Comparison of ENCODE assay signal across 1 cellular context in the genomic region with DNA sequence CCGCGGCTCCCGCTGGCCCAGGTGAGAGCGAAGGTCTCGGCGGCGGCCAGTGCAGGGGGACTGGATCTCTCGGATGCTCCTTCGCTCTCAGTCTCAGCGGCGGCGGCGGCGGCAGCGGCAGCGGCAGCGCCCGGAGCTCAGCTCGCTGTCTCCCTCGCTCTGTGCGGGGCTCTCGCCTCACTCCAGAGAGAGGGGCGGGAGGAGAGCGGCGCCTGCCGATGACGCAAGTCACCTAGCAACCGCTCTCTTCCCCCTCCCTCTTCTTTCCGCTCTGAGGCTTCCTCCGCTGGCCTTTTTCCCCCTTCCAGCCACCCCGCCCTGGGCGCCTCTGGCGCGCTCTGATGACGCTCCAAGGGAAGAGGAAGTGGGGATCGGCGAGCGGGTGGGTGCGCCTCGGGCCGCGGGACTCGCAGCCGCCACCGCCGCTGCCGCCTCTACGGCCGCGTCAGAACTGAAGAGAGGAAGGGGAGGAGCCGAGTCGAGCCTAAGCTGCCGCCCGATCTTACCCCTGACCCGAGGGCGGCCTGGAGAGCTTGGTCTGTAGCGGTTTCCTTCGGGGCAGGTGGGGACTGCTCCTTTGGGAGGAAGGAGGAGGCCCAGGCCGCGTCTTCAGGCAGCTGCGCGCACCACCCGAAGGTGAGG.
TF ChIP-seq lines count a peak whose summit lies in the region.

A gene with protein sequence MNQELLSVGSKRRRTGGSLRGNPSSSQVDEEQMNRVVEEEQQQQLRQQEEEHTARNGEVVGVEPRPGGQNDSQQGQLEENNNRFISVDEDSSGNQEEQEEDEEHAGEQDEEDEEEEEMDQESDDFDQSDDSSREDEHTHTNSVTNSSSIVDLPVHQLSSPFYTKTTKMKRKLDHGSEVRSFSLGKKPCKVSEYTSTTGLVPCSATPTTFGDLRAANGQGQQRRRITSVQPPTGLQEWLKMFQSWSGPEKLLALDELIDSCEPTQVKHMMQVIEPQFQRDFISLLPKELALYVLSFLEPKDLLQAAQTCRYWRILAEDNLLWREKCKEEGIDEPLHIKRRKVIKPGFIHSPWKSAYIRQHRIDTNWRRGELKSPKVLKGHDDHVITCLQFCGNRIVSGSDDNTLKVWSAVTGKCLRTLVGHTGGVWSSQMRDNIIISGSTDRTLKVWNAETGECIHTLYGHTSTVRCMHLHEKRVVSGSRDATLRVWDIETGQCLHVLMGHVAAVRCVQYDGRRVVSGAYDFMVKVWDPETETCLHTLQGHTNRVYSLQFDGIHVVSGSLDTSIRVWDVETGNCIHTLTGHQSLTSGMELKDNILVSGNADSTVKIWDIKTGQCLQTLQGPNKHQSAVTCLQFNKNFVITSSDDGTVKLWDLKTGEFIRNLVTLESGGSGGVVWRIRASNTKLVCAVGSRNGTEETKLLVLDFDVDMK (minus strand): TSS at position 190 of the 642 bp plus-strand sequence. CDS start 124,289 bp downstream, outside the sequence.

TF ChIP-seq in WTC11, 78 proteins besides CTCF, POLR2A, EP300 and RAD21 (continued from another document and continues in another):
- TF ChIP-seq, protein P1, sequence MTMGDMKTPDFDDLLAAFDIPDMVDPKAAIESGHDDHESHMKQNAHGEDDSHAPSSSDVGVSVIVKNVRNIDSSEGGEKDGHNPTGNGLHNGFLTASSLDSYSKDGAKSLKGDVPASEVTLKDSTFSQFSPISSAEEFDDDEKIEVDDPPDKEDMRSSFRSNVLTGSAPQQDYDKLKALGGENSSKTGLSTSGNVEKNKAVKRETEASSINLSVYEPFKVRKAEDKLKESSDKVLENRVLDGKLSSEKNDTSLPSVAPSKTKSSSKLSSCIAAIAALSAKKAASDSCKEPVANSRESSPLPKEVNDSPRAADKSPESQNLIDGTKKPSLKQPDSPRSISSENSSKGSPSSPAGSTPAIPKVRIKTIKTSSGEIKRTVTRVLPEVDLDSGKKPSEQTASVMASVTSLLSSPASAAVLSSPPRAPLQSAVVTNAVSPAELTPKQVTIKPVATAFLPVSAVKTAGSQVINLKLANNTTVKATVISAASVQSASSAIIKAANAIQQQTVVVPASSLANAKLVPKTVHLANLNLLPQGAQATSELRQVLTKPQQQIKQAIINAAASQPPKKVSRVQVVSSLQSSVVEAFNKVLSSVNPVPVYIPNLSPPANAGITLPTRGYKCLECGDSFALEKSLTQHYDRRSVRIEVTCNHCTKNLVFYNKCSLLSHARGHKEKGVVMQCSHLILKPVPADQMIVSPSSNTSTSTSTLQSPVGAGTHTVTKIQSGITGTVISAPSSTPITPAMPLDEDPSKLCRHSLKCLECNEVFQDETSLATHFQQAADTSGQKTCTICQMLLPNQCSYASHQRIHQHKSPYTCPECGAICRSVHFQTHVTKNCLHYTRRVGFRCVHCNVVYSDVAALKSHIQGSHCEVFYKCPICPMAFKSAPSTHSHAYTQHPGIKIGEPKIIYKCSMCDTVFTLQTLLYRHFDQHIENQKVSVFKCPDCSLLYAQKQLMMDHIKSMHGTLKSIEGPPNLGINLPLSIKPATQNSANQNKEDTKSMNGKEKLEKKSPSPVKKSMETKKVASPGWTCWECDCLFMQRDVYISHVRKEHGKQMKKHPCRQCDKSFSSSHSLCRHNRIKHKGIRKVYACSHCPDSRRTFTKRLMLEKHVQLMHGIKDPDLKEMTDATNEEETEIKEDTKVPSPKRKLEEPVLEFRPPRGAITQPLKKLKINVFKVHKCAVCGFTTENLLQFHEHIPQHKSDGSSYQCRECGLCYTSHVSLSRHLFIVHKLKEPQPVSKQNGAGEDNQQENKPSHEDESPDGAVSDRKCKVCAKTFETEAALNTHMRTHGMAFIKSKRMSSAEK (CRISPR knock-in tag; IDR thresholded peaks at IDR 0.05; ENCODE audit: borderline replicate concordance), result no peak
- no peak for TF ChIP-seq ZNF317 (CRISPR knock-in tag; IDR thresholded peaks at IDR 0.05; ENCODE audit: borderline replicate concordance, low read depth)
- TF ChIP-seq, protein P2, sequence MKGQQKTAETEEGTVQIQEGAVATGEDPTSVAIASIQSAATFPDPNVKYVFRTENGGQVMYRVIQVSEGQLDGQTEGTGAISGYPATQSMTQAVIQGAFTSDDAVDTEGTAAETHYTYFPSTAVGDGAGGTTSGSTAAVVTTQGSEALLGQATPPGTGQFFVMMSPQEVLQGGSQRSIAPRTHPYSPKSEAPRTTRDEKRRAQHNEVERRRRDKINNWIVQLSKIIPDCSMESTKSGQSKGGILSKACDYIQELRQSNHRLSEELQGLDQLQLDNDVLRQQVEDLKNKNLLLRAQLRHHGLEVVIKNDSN (CRISPR knock-in tag; IDR thresholded peaks at IDR 0.05), result peak; percentile 55; the same call in 1 of the 2 replicates
- TF ChIP-seq MYBL2 (CRISPR knock-in tag; IDR thresholded peaks at IDR 0.05), result 0 out of 2 replicates have a peak, but pooled peaks have one; percentile 46
- TF ChIP-seq, protein P3, sequence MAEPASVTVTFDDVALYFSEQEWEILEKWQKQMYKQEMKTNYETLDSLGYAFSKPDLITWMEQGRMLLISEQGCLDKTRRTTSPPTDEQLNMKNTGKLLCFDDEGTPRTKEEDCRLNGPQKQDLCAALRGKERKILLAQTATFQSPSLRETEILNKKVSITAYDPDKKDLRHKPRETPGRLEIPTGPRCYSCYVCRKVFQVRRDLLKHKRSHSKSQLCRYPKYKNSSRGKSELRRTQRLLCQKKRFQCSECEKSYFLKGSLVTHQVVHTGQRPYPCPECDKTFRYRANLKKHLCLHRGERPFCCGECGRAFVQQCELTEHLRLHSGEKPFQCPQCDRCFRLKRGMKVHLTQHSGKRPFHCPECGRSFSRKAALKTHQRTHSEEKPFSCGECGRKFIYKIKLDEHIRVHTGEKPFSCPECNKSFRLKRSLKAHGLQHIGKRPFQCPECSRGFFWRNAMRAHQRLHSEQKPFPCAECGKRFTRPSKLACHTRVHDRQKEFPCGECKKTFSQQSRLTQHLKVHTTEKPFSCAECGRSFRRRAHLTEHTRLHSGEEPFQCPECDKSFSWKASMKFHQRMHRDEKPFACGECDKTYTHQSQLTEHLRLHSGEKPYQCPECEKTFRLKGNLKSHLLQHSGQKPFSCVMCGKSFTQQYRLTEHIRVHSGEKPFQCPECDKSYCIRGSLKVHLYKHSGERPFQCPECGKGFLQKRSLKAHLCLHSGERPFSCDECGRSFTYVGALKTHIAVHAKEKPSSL (CRISPR knock-in tag; conservative IDR thresholded peaks at IDR 0.05), result no peak
- TF ChIP-seq FOXP1 (CRISPR knock-in tag; IDR thresholded peaks at IDR 0.05; ENCODE audit: borderline replicate concordance), result peak; percentile 51
- TF ChIP-seq ZBTB21 (CRISPR knock-in tag; IDR thresholded peaks at IDR 0.05; ENCODE audit: borderline replicate concordance), result peak; percentile 52; the same call in 1 of the 2 replicates
- no peak for TF ChIP-seq TEAD4 (CRISPR knock-in tag; IDR thresholded peaks at IDR 0.05)
- no peak for TF ChIP-seq NFATC4 (CRISPR knock-in tag; IDR thresholded peaks at IDR 0.05)
- peak; percentile 100 for TF ChIP-seq CREM (CRISPR knock-in tag; IDR thresholded peaks at IDR 0.05)
- TF ChIP-seq, protein P4, sequence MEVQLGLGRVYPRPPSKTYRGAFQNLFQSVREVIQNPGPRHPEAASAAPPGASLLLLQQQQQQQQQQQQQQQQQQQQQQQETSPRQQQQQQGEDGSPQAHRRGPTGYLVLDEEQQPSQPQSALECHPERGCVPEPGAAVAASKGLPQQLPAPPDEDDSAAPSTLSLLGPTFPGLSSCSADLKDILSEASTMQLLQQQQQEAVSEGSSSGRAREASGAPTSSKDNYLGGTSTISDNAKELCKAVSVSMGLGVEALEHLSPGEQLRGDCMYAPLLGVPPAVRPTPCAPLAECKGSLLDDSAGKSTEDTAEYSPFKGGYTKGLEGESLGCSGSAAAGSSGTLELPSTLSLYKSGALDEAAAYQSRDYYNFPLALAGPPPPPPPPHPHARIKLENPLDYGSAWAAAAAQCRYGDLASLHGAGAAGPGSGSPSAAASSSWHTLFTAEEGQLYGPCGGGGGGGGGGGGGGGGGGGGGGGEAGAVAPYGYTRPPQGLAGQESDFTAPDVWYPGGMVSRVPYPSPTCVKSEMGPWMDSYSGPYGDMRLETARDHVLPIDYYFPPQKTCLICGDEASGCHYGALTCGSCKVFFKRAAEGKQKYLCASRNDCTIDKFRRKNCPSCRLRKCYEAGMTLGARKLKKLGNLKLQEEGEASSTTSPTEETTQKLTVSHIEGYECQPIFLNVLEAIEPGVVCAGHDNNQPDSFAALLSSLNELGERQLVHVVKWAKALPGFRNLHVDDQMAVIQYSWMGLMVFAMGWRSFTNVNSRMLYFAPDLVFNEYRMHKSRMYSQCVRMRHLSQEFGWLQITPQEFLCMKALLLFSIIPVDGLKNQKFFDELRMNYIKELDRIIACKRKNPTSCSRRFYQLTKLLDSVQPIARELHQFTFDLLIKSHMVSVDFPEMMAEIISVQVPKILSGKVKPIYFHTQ (CRISPR knock-in tag; IDR thresholded peaks at IDR 0.05), result no peak
- TF ChIP-seq, protein P5, sequence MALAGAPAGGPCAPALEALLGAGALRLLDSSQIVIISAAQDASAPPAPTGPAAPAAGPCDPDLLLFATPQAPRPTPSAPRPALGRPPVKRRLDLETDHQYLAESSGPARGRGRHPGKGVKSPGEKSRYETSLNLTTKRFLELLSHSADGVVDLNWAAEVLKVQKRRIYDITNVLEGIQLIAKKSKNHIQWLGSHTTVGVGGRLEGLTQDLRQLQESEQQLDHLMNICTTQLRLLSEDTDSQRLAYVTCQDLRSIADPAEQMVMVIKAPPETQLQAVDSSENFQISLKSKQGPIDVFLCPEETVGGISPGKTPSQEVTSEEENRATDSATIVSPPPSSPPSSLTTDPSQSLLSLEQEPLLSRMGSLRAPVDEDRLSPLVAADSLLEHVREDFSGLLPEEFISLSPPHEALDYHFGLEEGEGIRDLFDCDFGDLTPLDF (CRISPR knock-in tag; IDR thresholded peaks at IDR 0.05), result no peak
- peak; percentile 91 for TF ChIP-seq CREB1 (CRISPR knock-in tag; IDR thresholded peaks at IDR 0.05)
- no peak for TF ChIP-seq GRHL2 (CRISPR knock-in tag; IDR thresholded peaks at IDR 0.05; ENCODE audit: insufficient replicate concordance, severe bottlenecking)
- TF ChIP-seq SOX15 (CRISPR knock-in tag; IDR thresholded peaks at IDR 0.05), result no peak
- TF ChIP-seq, protein P6, sequence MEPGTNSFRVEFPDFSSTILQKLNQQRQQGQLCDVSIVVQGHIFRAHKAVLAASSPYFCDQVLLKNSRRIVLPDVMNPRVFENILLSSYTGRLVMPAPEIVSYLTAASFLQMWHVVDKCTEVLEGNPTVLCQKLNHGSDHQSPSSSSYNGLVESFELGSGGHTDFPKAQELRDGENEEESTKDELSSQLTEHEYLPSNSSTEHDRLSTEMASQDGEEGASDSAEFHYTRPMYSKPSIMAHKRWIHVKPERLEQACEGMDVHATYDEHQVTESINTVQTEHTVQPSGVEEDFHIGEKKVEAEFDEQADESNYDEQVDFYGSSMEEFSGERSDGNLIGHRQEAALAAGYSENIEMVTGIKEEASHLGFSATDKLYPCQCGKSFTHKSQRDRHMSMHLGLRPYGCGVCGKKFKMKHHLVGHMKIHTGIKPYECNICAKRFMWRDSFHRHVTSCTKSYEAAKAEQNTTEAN (CRISPR knock-in tag; IDR thresholded peaks at IDR 0.05), result peak; percentile 63
- TF ChIP-seq, protein P7, sequence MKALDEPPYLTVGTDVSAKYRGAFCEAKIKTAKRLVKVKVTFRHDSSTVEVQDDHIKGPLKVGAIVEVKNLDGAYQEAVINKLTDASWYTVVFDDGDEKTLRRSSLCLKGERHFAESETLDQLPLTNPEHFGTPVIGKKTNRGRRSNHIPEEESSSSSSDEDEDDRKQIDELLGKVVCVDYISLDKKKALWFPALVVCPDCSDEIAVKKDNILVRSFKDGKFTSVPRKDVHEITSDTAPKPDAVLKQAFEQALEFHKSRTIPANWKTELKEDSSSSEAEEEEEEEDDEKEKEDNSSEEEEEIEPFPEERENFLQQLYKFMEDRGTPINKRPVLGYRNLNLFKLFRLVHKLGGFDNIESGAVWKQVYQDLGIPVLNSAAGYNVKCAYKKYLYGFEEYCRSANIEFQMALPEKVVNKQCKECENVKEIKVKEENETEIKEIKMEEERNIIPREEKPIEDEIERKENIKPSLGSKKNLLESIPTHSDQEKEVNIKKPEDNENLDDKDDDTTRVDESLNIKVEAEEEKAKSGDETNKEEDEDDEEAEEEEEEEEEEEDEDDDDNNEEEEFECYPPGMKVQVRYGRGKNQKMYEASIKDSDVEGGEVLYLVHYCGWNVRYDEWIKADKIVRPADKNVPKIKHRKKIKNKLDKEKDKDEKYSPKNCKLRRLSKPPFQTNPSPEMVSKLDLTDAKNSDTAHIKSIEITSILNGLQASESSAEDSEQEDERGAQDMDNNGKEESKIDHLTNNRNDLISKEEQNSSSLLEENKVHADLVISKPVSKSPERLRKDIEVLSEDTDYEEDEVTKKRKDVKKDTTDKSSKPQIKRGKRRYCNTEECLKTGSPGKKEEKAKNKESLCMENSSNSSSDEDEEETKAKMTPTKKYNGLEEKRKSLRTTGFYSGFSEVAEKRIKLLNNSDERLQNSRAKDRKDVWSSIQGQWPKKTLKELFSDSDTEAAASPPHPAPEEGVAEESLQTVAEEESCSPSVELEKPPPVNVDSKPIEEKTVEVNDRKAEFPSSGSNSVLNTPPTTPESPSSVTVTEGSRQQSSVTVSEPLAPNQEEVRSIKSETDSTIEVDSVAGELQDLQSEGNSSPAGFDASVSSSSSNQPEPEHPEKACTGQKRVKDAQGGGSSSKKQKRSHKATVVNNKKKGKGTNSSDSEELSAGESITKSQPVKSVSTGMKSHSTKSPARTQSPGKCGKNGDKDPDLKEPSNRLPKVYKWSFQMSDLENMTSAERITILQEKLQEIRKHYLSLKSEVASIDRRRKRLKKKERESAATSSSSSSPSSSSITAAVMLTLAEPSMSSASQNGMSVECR (CRISPR knock-in tag; IDR thresholded peaks at IDR 0.05; ENCODE audit: borderline replicate concordance), result peak; percentile 78; the same call in 1 of the 2 replicates
- TF ChIP-seq SP1 (CRISPR knock-in tag; conservative IDR thresholded peaks at IDR 0.05), result peak; percentile 91
- TF ChIP-seq, protein P8, sequence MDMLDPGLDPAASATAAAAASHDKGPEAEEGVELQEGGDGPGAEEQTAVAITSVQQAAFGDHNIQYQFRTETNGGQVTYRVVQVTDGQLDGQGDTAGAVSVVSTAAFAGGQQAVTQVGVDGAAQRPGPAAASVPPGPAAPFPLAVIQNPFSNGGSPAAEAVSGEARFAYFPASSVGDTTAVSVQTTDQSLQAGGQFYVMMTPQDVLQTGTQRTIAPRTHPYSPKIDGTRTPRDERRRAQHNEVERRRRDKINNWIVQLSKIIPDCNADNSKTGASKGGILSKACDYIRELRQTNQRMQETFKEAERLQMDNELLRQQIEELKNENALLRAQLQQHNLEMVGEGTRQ (CRISPR knock-in tag; IDR thresholded peaks at IDR 0.05), result 0 out of 2 replicates have a peak, but pooled peaks have one; percentile 28
- TF ChIP-seq ZNF671 (CRISPR knock-in tag; IDR thresholded peaks at IDR 0.05), result no peak
- TF ChIP-seq, protein P9, sequence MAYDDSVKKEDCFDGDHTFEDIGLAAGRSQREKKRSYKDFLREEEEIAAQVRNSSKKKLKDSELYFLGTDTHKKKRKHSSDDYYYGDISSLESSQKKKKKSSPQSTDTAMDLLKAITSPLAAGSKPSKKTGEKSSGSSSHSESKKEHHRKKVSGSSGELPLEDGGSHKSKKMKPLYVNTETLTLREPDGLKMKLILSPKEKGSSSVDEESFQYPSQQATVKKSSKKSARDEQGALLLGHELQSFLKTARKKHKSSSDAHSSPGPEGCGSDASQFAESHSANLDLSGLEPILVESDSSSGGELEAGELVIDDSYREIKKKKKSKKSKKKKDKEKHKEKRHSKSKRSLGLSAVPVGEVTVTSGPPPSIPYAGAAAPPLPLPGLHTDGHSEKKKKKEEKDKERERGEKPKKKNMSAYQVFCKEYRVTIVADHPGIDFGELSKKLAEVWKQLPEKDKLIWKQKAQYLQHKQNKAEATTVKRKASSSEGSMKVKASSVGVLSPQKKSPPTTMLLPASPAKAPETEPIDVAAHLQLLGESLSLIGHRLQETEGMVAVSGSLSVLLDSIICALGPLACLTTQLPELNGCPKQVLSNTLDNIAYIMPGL (CRISPR knock-in tag; IDR thresholded peaks at IDR 0.05), result peak; percentile 78
- TF ChIP-seq, protein P10, sequence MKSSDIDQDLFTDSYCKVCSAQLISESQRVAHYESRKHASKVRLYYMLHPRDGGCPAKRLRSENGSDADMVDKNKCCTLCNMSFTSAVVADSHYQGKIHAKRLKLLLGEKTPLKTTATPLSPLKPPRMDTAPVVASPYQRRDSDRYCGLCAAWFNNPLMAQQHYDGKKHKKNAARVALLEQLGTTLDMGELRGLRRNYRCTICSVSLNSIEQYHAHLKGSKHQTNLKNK (CRISPR knock-in tag; IDR thresholded peaks at IDR 0.05), result no peak
